23 cellular contexts compared by ENCODE assay signal in the genomic region with DNA sequence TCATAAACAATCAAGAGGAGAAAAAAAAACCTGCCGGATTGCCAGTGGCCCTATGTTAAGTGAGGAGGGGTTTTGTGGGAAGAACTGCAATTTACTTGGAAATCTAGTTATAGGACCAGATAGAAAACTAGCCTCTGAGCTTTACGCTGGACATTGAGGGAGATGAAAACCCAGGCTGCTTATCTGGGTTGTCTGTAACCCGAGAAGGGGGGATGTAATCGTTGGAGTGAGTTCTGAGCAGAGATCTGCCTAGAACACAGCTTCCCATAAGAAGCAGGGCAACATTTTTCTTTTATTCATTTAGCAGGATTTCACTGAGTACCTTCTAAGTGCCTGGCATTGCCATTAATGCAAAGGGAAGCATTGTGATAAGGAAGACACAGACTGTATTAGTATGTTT.
"Had no signal": no experiment of that assay in that cellular context is flagged by ENCODE, and none has a peak within 500 bp of the region (broad histone marks: within the 10 kb centered on the region; RNA-seq: fewer than 3 reads in every experiment).

No MANE protein-coding gene starts in this region.

- H3K4me3 ChIP-seq: SJSA1 had no signal

- DNase-seq: activated CD4-positive, alpha-beta memory T cell treated with anti-CD3 and anti-CD28 coated beads for 36 hours; activated CD4-positive, alpha-beta T cell treated with anti-CD3 and anti-CD28 coated beads, Interleukin-2, amount 10 ng/mL, durations not matched to agents 7 days and 5 days; activated CD4-positive, CD25-positive, alpha-beta regulatory T cell; activated CD8-positive, alpha-beta memory T cell treated with anti-CD3 and anti-CD28 coated beads for 24 hours; activated gamma-delta T cell; activated naive CD4-positive, alpha-beta T cell treated with anti-CD3 and anti-CD28 coated beads for 36 hours; activated T-cell treated with anti-CD3 and anti-CD28 coated beads for 4 hours; activated T-cell treated with anti-CD3 and anti-CD28 coated beads, Interleukin-2, amount 50 U/mL, for 48 hours; amygdala; Kasumi-1; KBM-7; NCI-H187 treated with DMSO at 0.1 percent for 48 hours; NCI-H2081 treated with DMSO at 0.1 percent for 48 hours; NCI-H446; NCI-H524; NCI-H748 treated with DMSO at 0.1 percent for 48 hours; NK-92 treated with Interleukin-12 subunit alpha and Interleukin-12 subunit beta, amount 100 ng/mL, for 24 hours; SHP77 had no signal

- H3K4me3 Mint-ChIP-seq: activated CD4-positive, alpha-beta memory T cell treated with anti-CD3 and anti-CD28 coated beads for 36 hours; activated CD4-positive, alpha-beta T cell treated with anti-CD3 and anti-CD28 coated beads, Interleukin-2, amount 10 ng/mL, durations not matched to agents 7 days and 5 days; activated naive CD4-positive, alpha-beta T cell treated with anti-CD3 and anti-CD28 coated beads for 36 hours; activated naive CD8-positive, alpha-beta T cell; activated T-helper 17 cell treated with anti-CD3 and anti-CD28 coated beads, Interleukin-2, amount 50 U/mL, for 72 hours; brain; T-helper 1 cell treated with Interleukin-12 subunit alpha and Interleukin-12 subunit beta and Interleukin-4 antibody, amounts not matched to agents 30 μg/mL and 1 μg/mL, for 36 hours had no signal

- H3K9me3 Mint-ChIP-seq: activated CD4-positive, alpha-beta memory T cell treated with anti-CD3 and anti-CD28 coated beads for 36 hours; activated naive CD4-positive, alpha-beta T cell treated with anti-CD3 and anti-CD28 coated beads for 36 hours; activated T-helper 17 cell treated with anti-CD3 and anti-CD28 coated beads, Interleukin-2, amount 50 U/mL, for 72 hours; T-helper 1 cell treated with Interleukin-12 subunit alpha and Interleukin-12 subunit beta and Interleukin-4 antibody, amounts not matched to agents 30 μg/mL and 1 μg/mL, for 36 hours had no signal

- H3K36me3 ChIP-seq: SJSA1 had no signal

- H3K4me1 Mint-ChIP-seq: activated CD4-positive, alpha-beta T cell treated with anti-CD3 and anti-CD28 coated beads, Interleukin-2, amount 10 ng/mL, durations not matched to agents 7 days and 5 days; activated T-helper 17 cell treated with anti-CD3 and anti-CD28 coated beads, Interleukin-2, amount 50 U/mL, for 72 hours had no signal

- H3K9me3 ChIP-seq: SJSA1 had no signal

- H3K27ac ChIP-seq: SJSA1 had no signal

- H3K27ac Mint-ChIP-seq: activated CD4-positive, alpha-beta memory T cell treated with anti-CD3 and anti-CD28 coated beads for 36 hours; activated CD4-positive, alpha-beta T cell treated with anti-CD3 and anti-CD28 coated beads, Interleukin-2, amount 10 ng/mL, durations not matched to agents 7 days and 5 days; activated naive CD4-positive, alpha-beta T cell treated with anti-CD3 and anti-CD28 coated beads for 36 hours; activated naive CD8-positive, alpha-beta T cell; activated T-helper 17 cell treated with anti-CD3 and anti-CD28 coated beads, Interleukin-2, amount 50 U/mL, for 72 hours; T-helper 1 cell treated with Interleukin-12 subunit alpha and Interleukin-12 subunit beta and Interleukin-4 antibody, amounts not matched to agents 30 μg/mL and 1 μg/mL, for 36 hours had no signal

- H3K27me3 ChIP-seq: SJSA1 had no signal

- ATAC-seq: activated T-helper 17 cell treated with anti-CD3 and anti-CD28 coated beads, Interleukin-2, amount 50 U/mL, for 72 hours had no signal

- H3K27me3 Mint-ChIP-seq: activated CD4-positive, alpha-beta memory T cell treated with anti-CD3 and anti-CD28 coated beads for 36 hours; activated CD4-positive, alpha-beta T cell treated with anti-CD3 and anti-CD28 coated beads, Interleukin-2, amount 10 ng/mL, durations not matched to agents 7 days and 5 days; activated naive CD8-positive, alpha-beta T cell; activated T-helper 17 cell treated with anti-CD3 and anti-CD28 coated beads, Interleukin-2, amount 50 U/mL, for 72 hours; brain had no signal
